Comparison of ENCODE assay signal across 8 cellular contexts in genomic region chr1:185044981-185045792, GRCh38. TPM values are rescaled to one million over a fixed set of nuclear protein-coding genes. Genes with fewer than 3 reads are reported as not detected.
A peak's percentile ranks its signal among the peaks of the same experiment; 100 is the strongest.
DNase-seq lines count a peak whose midpoint lies in the region; ATAC-seq and TF ChIP-seq lines count a peak whose summit lies in the region.

RNF2 (plus strand) TSS chr1:185045558; CDS start chr1:185087554, 41,996 bp downstream.

- TF ChIP-seq CTCF in liver (IDR thresholded peaks at IDR 0.05; ENCODE audit: low read depth, low read length, missing input control): no peak

- ATAC-seq in GM19035 (IDR thresholded peaks at IDR 0.05; ENCODE audit: unreplicated experiment) (peak; percentile 80), HG03342 (IDR thresholded peaks at IDR 0.05; ENCODE audit: unreplicated experiment) (peak; percentile 87)

- peaks cover 5 to 15% (median 6%) of the 10 kb centered on the region in 4 donors for H3K4me1 ChIP-seq in liver (ENCODE audit: control insufficient read depth in 4 of 4, insufficient read depth in 4 of 4, low read length in 3 of 4)

- H3K9me3 ChIP-seq in liver (ENCODE audit: control insufficient read depth in 4 of 4, low read length in 3 of 4): no peaks in the 10 kb centered on the region

- H3K36me3 ChIP-seq in liver (ENCODE audit: control insufficient read depth in 4 of 4, insufficient read depth in 3 of 4, low read depth in 1 of 4, low read length in 3 of 4): no peaks in the 10 kb centered on the region

- H3K9ac ChIP-seq in liver (ENCODE audit: low read depth in 1 of 2, low read length in 2 of 2): peak within 1 kb of the TSS; percentile 4 to 85

- H3K27ac ChIP-seq in liver (ENCODE audit: low read depth in 1 of 2, low read length in 2 of 2): peak within 1 kb of the TSS; percentile 72 to 82

- under 1% methylated on average over 84 of the region's 84 CpGs for WGBS in liver

- peak within 1 kb of the TSS; percentile 92 to 100 (median 94) for H3K4me3 ChIP-seq in liver (ENCODE audit: low read depth in 1 of 3, low read length in 3 of 3)

- TF ChIP-seq RAD21 in liver (IDR thresholded peaks at IDR 0.05): peak in 1 of 2 donors; percentile 22

- no peaks in the 10 kb centered on the region for H3K27me3 ChIP-seq in liver (ENCODE audit: control insufficient read depth in 4 of 4, insufficient read depth in 4 of 4, low read length in 3 of 4)

- DNase-seq in AG20443 (ENCODE audit: low spot score): peak; percentile 94
- DNase-seq in NCI-H510A (lab: John Stamatoyannopoulos, UW): peak; percentile 65
- peak; percentile 68 to 69 for DNase-seq in activated CD4-positive, alpha-beta T cell treated with anti-CD3 and anti-CD28 coated beads, Interleukin-2, amount 50 U/mL, for 4 hours
- DNase-seq in dermis microvascular lymphatic vessel endothelial cell (ENCODE audit: low read depth in 2 of 2): peak; percentile 54 to 87
- DNase-seq in stimulated activated CD4-positive, alpha-beta T cell treated with anti-CD3 and anti-CD28 coated beads, Interleukin-4, amount 100 ng/mL, for 24 hours: peak; percentile 78

TF ChIP-seq in liver, 16 proteins besides CTCF, POLR2A, EP300 and RAD21:
- TF ChIP-seq EGR1 (IDR thresholded peaks at IDR 0.05; ENCODE audit: low read depth in 2 of 2) (peak in 1 of 2 donors; percentile 11), NR2F2 (IDR thresholded peaks at IDR 0.05) (no peak), RXRA (IDR thresholded peaks at IDR 0.05) (peak in 1 of 2 donors; percentile 12), HNF4G (IDR thresholded peaks at IDR 0.05) (no peak), TAF1 (conservative IDR thresholded peaks at IDR 0.05) (peak; percentile 48), GABPA (IDR thresholded peaks at IDR 0.05 in 1 of 2, conservative IDR thresholded peaks at IDR 0.05 in 1 of 2) (no peak), YY1 (IDR thresholded peaks at IDR 0.05) (peak; percentile 85)
TF ChIP-seq in liver: peak in this region for 4.

RNA-seq across cellular contexts. Expression of gene RNF2, which starts in this region (rescaled TPM):
- total RNA-seq in dermis microvascular lymphatic vessel endothelial cell (19.5 and 30.6 TPM in 2 replicates), liver (10 to 100 TPM in 1 of 2 donors, 1 to 10 TPM in 1; 6.5 to 17.3 TPM)
- 1 to 10 TPM; 2.9 to 3.2 TPM for polyA plus RNA-seq in liver

Comparison
In these comparisons a context has a peak if more than half of its experiments do, and no peak if none do; other contexts are left out.
1. Peak in every context shown above with its lines: DNase-seq, ATAC-seq, H3K4me3 ChIP-seq and H3K27ac ChIP-seq.